ENCODE assay signal across 9 cellular contexts in genomic region chrX:1661048-1661921, GRCh38. TPM values are rescaled to one million over a fixed set of nuclear protein-coding genes. Genes with fewer than 3 reads are reported as not detected.
A peak's percentile ranks its signal among the peaks of the same experiment; 100 is the strongest.
DNase-seq lines count a peak whose midpoint lies in the region; ATAC-seq and TF ChIP-seq lines count a peak whose summit lies in the region.
"Had no signal": no experiment of that assay in that cellular context is flagged by ENCODE, and none has a peak within 500 bp of the region (broad histone marks: within the 10 kb centered on the region; RNA-seq: fewer than 3 reads in every experiment).

No MANE protein-coding gene starts in this region.

- H3K4me3 Mint-ChIP-seq in neural crest cell = peak overlapping the region; percentile 9

- CTCF ChIA-PET in HEK293T (lab: Yijun Ruan, JAX) = no interaction called here

- no peak for TF ChIP-seq POLR2A in adrenal gland (IDR thresholded peaks at IDR 0.05)

- 78 to 85% (median 81%) methylated on average over 11 to 16 of the region's 16 CpGs for WGBS in adrenal gland, 4 donors

- POLR2A ChIA-PET in HEK293T (lab: Yijun Ruan, JAX) = no interaction called here

- ATAC-seq in omental fat pad (ENCODE audit: low FRiP score) = no peak

- no peak for TF ChIP-seq CTCF in GM12864 (IDR thresholded peaks at IDR 0.05; ENCODE audit: low read depth, low read length, missing control alignments)
- TF ChIP-seq CTCF in adrenal gland (IDR thresholded peaks at IDR 0.05) = no peak
- no peak for TF ChIP-seq CTCF in neural crest cell (conservative IDR thresholded peaks at IDR 0.05)
- no peak for TF ChIP-seq CTCF in omental fat pad (IDR thresholded peaks at IDR 0.05)

- H3K4me1 ChIP-seq in adrenal gland (replicated peaks in 1 of 2) = no peaks in the 10 kb centered on the region

- in situ Hi-C loops in SK-MEL-5 (cut with HindIII; ENCODE audit: low pct_unique_long_range_greater_than_20kb, low sequenced_read_pairs) = no loop called here

- intact Hi-C loops in adrenal gland (cut with DNase I) = no loop called here

- H3K4me3 ChIP-seq in GM12864 (ENCODE audit: low read depth, low read length) (peak overlapping the region; percentile 78), adrenal gland (no peak overlapping the region)

- peak; percentile 100 for DNase-seq in GM12864 (ENCODE audit: low read depth)
- DNase-seq in HEK293T (ENCODE audit: extremely low spot score) = peak; percentile 25
- peak; percentile 41 for DNase-seq in SK-MEL-5 (ENCODE audit: low read depth, low spot score)
- DNase-seq in adrenal gland = peak in 5 of 7 donors; percentile 21 to 52 (median 43)
- DNase-seq in neural crest cell (ENCODE audit: low read depth, low spot score) = no peak
- no peak for DNase-seq in omental fat pad (ENCODE audit: low spot score)
- DNase-seq in NCI-H2196 treated with DMSO at 0.1 percent for 48 hours (lab: John Stamatoyannopoulos, UW; ENCODE audit: unreplicated experiment) = no peak
- no peak for DNase-seq in NCI-H2081 (lab: John Stamatoyannopoulos, UW)

- peaks cover 18% of the 10 kb centered on the region for H3K4me1 Mint-ChIP-seq in neural crest cell

- H3K27ac ChIP-seq in adrenal gland = no peak overlapping the region

- H3K27ac Mint-ChIP-seq in neural crest cell (ENCODE audit: unreplicated experiment) = no peak overlapping the region

- H3K27me3 Mint-ChIP-seq in neural crest cell (ENCODE audit: low read depth) = peaks cover 2% of the 10 kb centered on the region

- no peaks in the 10 kb centered on the region for H3K36me3 Mint-ChIP-seq in neural crest cell (ENCODE audit: low read depth)

- H3K27me3 ChIP-seq in adrenal gland = no peaks in the 10 kb centered on the region

- no peaks in the 10 kb centered on the region for H3K9me3 Mint-ChIP-seq in neural crest cell

- H3K36me3 ChIP-seq in adrenal gland (replicated peaks in 1 of 2) = no peaks in the 10 kb centered on the region

- no peaks in the 10 kb centered on the region for H3K9me3 ChIP-seq in adrenal gland (replicated peaks in 1 of 3)

TF ChIP-seq in HEK293T, 16 proteins besides CTCF, POLR2A, EP300 and RAD21:
- TF ChIP-seq LEF1 (IDR thresholded peaks at IDR 0.05; ENCODE audit: borderline replicate concordance) = no peak
- TF ChIP-seq, protein P1, sequence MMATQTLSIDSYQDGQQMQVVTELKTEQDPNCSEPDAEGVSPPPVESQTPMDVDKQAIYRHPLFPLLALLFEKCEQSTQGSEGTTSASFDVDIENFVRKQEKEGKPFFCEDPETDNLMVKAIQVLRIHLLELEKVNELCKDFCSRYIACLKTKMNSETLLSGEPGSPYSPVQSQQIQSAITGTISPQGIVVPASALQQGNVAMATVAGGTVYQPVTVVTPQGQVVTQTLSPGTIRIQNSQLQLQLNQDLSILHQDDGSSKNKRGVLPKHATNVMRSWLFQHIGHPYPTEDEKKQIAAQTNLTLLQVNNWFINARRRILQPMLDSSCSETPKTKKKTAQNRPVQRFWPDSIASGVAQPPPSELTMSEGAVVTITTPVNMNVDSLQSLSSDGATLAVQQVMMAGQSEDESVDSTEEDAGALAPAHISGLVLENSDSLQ (IDR thresholded peaks at IDR 0.05) = peak; percentile 95

RNA-seq across cellular contexts. Expression of gene ASMT, which starts 46.4 kb away (rescaled TPM):
- 0.90 and 2.0 TPM in 2 replicates for total RNA-seq in SK-MEL-5 (2014; rRNA removed; shearing (Covaris generic))
- 0.52 and 1.1 TPM in 2 replicates for polyA plus RNA-seq in SK-MEL-5 (2015; cell fraction: cytosol; rRNA removed)
- 2.9 TPM in 1 of 2 replicates, not detected in the other for polyA plus RNA-seq in SK-MEL-5 (2015; cell fraction: nucleus; rRNA removed)
- total RNA-seq in adrenal gland (under 1 TPM in 3 of 8 donors, not detected in 5; 0.18 to 0.84 (median 0.43) TPM), neural crest cell (0.44 TPM in 1 of 2 replicates, not detected in the other), omental fat pad (under 1 TPM in 1 of 4 donors, not detected in 3; 0.56 TPM)
- polyA plus RNA-seq in adrenal gland = 1 to 10 TPM in 1 of 3 donors, under 1 TPM in 2; 0.40 to 3.5 (median 0.74) TPM
- total RNA-seq: fibroblast of lung had no signal
- polyA plus RNA-seq: fibroblast of lung had no signal

Comparison
In these comparisons a context has a peak if more than half of its experiments do, and no peak if none do; other contexts are left out.
1. DNase-seq: peak in GM12864 (single experiment), HEK293T (single experiment), SK-MEL-5 (single experiment) and adrenal gland (5 of 7); none in neural crest cell (single experiment), omental fat pad (single experiment), NCI-H2196 treated with DMSO at 0.1 percent for 48 hours (single experiment) and NCI-H2081 (0 of 2).